Comparison of ENCODE assay signal across 19 cellular contexts in genomic region chr11:35355102-35355749, GRCh38.
"Had no signal": no experiment of that assay in that cellular context is flagged by ENCODE, and none has a peak within 500 bp of the region (broad histone marks: within the 10 kb centered on the region; RNA-seq: fewer than 3 reads in every experiment).

No MANE protein-coding gene starts in this region.

- H3K9me3 Mint-ChIP-seq: activated naive CD4-positive, alpha-beta T cell treated with anti-CD3 and anti-CD28 coated beads, Interleukin-2, amount 50 U/mL, for 24 hours; activated T-cell treated with anti-CD3 and anti-CD28 coated beads, Interleukin-2, amount 50 U/mL, for 4 hours; dendritic cell treated with granulocyte-macrophage colony-stimulating factor and Interleukin-4, amounts not matched to agents 40 ng/mL and 50 ng/mL, for 4 days; effector memory CD8-positive, alpha-beta T cell; neural crest cell; type B pancreatic cell had no signal

- H2AFZ ChIP-seq: hepatocyte had no signal

- H3K4me3 ChIP-seq: adrenal gland, hepatocyte, lung, prostate gland, right atrium auricular region, stomach, testis had no signal

- H3K4me3 Mint-ChIP-seq: activated CD4-positive, alpha-beta T cell treated with anti-CD3 and anti-CD28 coated beads, Interleukin-2, amount 10 ng/mL, durations not matched to agents 7 days and 5 days; activated CD8-positive, alpha-beta T cell treated with anti-CD3 and anti-CD28 coated beads, Interleukin-2, amount 10 ng/mL, durations not matched to agents 7 days and 5 days; activated naive CD4-positive, alpha-beta T cell treated with anti-CD3 and anti-CD28 coated beads, Interleukin-2, amount 50 U/mL, for 24 hours; activated T-cell treated with anti-CD3 and anti-CD28 coated beads, Interleukin-2, amount 50 U/mL, for 4 hours; dendritic cell treated with granulocyte-macrophage colony-stimulating factor and Interleukin-4, amounts not matched to agents 40 ng/mL and 50 ng/mL, for 4 days; effector memory CD8-positive, alpha-beta T cell; neural crest cell; type B pancreatic cell had no signal

- H3K27me3 ChIP-seq: adrenal gland, foreskin keratinocyte, hepatocyte, right atrium auricular region, stomach, testis had no signal

- H3K27ac ChIP-seq: adrenal gland, foreskin keratinocyte, hepatocyte, prostate gland, right atrium auricular region, stomach, testis had no signal

- H3K27ac Mint-ChIP-seq: activated CD4-positive, alpha-beta T cell treated with anti-CD3 and anti-CD28 coated beads, Interleukin-2, amount 10 ng/mL, durations not matched to agents 7 days and 5 days; activated CD8-positive, alpha-beta T cell treated with anti-CD3 and anti-CD28 coated beads, Interleukin-2, amount 10 ng/mL, durations not matched to agents 7 days and 5 days; activated naive CD4-positive, alpha-beta T cell treated with anti-CD3 and anti-CD28 coated beads, Interleukin-2, amount 50 U/mL, for 24 hours; dendritic cell treated with granulocyte-macrophage colony-stimulating factor and Interleukin-4, amounts not matched to agents 40 ng/mL and 50 ng/mL, for 4 days; effector memory CD8-positive, alpha-beta T cell; type B pancreatic cell had no signal

- H3K79me2 ChIP-seq: hepatocyte had no signal

- H3K36me3 ChIP-seq: adrenal gland, prostate gland, right atrium auricular region, stomach had no signal

- H3K4me1 ChIP-seq: prostate gland had no signal

- H3K36me3 Mint-ChIP-seq: activated naive CD4-positive, alpha-beta T cell treated with anti-CD3 and anti-CD28 coated beads, Interleukin-2, amount 50 U/mL, for 24 hours; type B pancreatic cell had no signal

- ATAC-seq: activated CD8-positive, alpha-beta T cell treated with anti-CD3 and anti-CD28 coated beads, Interleukin-2, amount 10 ng/mL, durations not matched to agents 7 days and 5 days; activated T-cell treated with anti-CD3 and anti-CD28 coated beads, Interleukin-2, amount 50 U/mL, for 4 hours; effector memory CD8-positive, alpha-beta T cell; foreskin keratinocyte; left colon had no signal

- H3K9me3 ChIP-seq: adrenal gland, prostate gland, right atrium auricular region, stomach, testis had no signal

- H3K4me1 Mint-ChIP-seq: neural crest cell had no signal

- H3K27me3 Mint-ChIP-seq: activated CD4-positive, alpha-beta T cell treated with anti-CD3 and anti-CD28 coated beads, Interleukin-2, amount 10 ng/mL, durations not matched to agents 7 days and 5 days; activated naive CD4-positive, alpha-beta T cell treated with anti-CD3 and anti-CD28 coated beads, Interleukin-2, amount 50 U/mL, for 24 hours; dendritic cell treated with granulocyte-macrophage colony-stimulating factor and Interleukin-4, amounts not matched to agents 40 ng/mL and 50 ng/mL, for 4 days had no signal

- DNase-seq: activated CD4-positive, alpha-beta T cell treated with anti-CD3 and anti-CD28 coated beads, Interleukin-2, amount 10 ng/mL, durations not matched to agents 7 days and 5 days; activated CD8-positive, alpha-beta T cell treated with anti-CD3 and anti-CD28 coated beads, Interleukin-2, amount 10 ng/mL, durations not matched to agents 7 days and 5 days; activated effector memory CD4-positive, alpha-beta T cell treated with Interleukin-2 at 50 U/mL for 16 hours; activated T-cell treated with anti-CD3 and anti-CD28 coated beads, Interleukin-2, amount 50 U/mL, for 4 hours; adrenal gland; effector memory CD8-positive, alpha-beta T cell; foreskin keratinocyte; left colon; midbrain; stomach; testis had no signal

- H3K4me2 ChIP-seq: hepatocyte had no signal
